25 cellular contexts compared by ENCODE assay signal in the genomic region with DNA sequence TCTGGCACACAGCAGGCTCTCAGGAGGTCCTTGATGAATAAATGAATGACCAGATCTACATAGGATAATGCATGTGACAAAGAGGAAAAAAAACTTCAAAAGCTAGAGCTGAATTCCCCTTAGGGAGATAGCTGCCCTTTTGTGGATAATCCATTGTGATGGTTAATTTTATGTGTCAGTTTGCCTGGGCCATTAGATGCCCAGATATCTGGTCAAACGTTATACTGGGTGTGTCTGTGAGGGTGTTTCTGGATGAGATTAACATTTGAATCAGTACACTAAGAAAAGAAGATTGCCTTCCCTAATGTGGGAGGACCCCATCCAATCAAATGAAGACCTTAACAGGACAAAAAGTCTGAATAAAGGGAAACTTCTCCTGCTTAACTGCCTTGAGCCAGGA.
"Had no signal": no experiment of that assay in that cellular context is flagged by ENCODE, and none has a peak within 500 bp of the region (broad histone marks: within the 10 kb centered on the region; RNA-seq: fewer than 3 reads in every experiment).

No MANE protein-coding gene starts in this region.

- H3K27me3 ChIP-seq: stomach, suprapubic skin, testis, thyroid gland, tibial artery, tibial nerve, transverse colon, upper lobe of left lung, upper lobe of right lung, uterus, vagina had no signal

- H3K4me1 ChIP-seq: stomach, suprapubic skin, testis, transverse colon, upper lobe of right lung, uterus, vagina had no signal

- H3K4me3 ChIP-seq: stomach, suprapubic skin, testis, thoracic aorta, thyroid gland, tibial artery, tibial nerve, transverse colon, upper lobe of left lung, upper lobe of right lung, uterus, vagina had no signal

- H3K27ac ChIP-seq: stomach, suprapubic skin, testis, thoracic aorta, thyroid gland, tibial artery, tibial nerve, transverse colon, upper lobe of left lung, upper lobe of right lung, uterus, vagina had no signal

- H3K9me3 ChIP-seq: suprapubic skin, testis, thoracic aorta, thyroid gland, transverse colon, upper lobe of left lung, upper lobe of right lung, uterus, vagina had no signal

- DNase-seq: stimulated activated CD4-positive, alpha-beta T cell treated with anti-CD3 and anti-CD28 coated beads, Interleukin-2, amount 100 ng/mL, for 48 hours; stimulated activated CD4-positive, alpha-beta T cell treated with anti-CD3 and anti-CD28 coated beads, Interleukin-4, amount 100 ng/mL, for 1 hour; stimulated activated CD4-positive, alpha-beta T cell treated with anti-CD3 and anti-CD28 coated beads, Interleukin-4, amount 100 ng/mL, for 24 hours; stimulated activated CD4-positive, alpha-beta T cell treated with anti-CD3 and anti-CD28 coated beads, Interleukin-4, amount 100 ng/mL, for 4 hours; stimulated activated CD8-positive, alpha-beta memory T cell treated with anti-CD3 and anti-CD28 coated beads, Interleukin-4, amount 100 ng/mL, for 48 hours; stimulated activated naive B cell treated with anti-CD40 and anti-IgM and Interleukin-4, amounts not matched to agents 10 μg/mL and 1 μg/mL and 100 μg/mL, for 72 hours; stimulated activated naive CD4-positive, alpha-beta T cell; stimulated activated naive CD4-positive, alpha-beta T cell treated with Interleukin-2 at 50 U/mL for 16 hours; stimulated activated naive CD8-positive, alpha-beta T cell treated with anti-CD3 and anti-CD28 coated beads, Interleukin-15, amount 100 ng/mL, for 72 hours; stimulated activated naive CD8-positive, alpha-beta T cell treated with anti-CD3 and anti-CD28 coated beads, Interleukin-15, Interleukin-2, amounts not matched to agents 100 U/mL and 50 U/mL, for 24 hours; stomach; substantia nigra; testis; thyroid gland; tibial artery; transverse colon; trophoblast cell; upper lobe of left lung; upper lobe of right lung; uterus had no signal

- H3K36me3 ChIP-seq: stomach, suprapubic skin, thoracic aorta, thyroid gland, tibial artery, tibial nerve, transverse colon, upper lobe of left lung, upper lobe of right lung, uterus, vagina had no signal

- FAIRE-seq: urothelium cell line had no signal
